Comparison of ENCODE assay signal across 20 cellular contexts in genomic region chr11:1653541-1654387, GRCh38. TPM values are rescaled to one million over a fixed set of nuclear protein-coding genes. Genes with fewer than 3 reads are reported as not detected.
DNase-seq lines count a peak whose midpoint lies in the region; ATAC-seq and TF ChIP-seq lines count a peak whose summit lies in the region.
"Had no signal": no experiment of that assay in that cellular context is flagged by ENCODE, and none has a peak within 500 bp of the region (broad histone marks: within the 10 kb centered on the region; RNA-seq: fewer than 3 reads in every experiment).

No MANE protein-coding gene starts in this region.

- no peaks in the 10 kb centered on the region for H3K9me3 Mint-ChIP-seq in T-cell
- H3K9me3 Mint-ChIP-seq: central memory CD8-positive, alpha-beta T cell; IgD-negative memory B cell had no signal

- CTCF ChIA-PET in T-cell (lab: Charles Lee) = interaction anchor here (1.0 to 2.1 kb wide), 8 partner anchors 25 to 499 kb away, joined by 3 to 25 read pairs (median 6); partner anchors contain the start of gene SYT8 (in 1 of the 2)

- peak overlapping the region; percentile 62 for H3K4me2 ChIP-seq in smooth muscle cell

- no peak for ATAC-seq in T-cell (replicated peaks in 1 of 4)
- no peak for ATAC-seq in GM18868 (IDR thresholded peaks at IDR 0.05; ENCODE audit: unreplicated experiment)

- no peak for TF ChIP-seq CTCF in smooth muscle cell (IDR thresholded peaks at IDR 0.05; ENCODE audit: borderline replicate concordance, insufficient read depth, poor library complexity, severe bottlenecking)

- H3K27ac Mint-ChIP-seq in T-cell = no peak overlapping the region
- H3K27ac Mint-ChIP-seq: IgD-negative memory B cell had no signal

- no peaks in the 10 kb centered on the region for H3K9me3 ChIP-seq in smooth muscle cell (replicated peaks; ENCODE audit: low read depth)
- H3K9me3 ChIP-seq: esophagus squamous epithelium, left ventricle myocardium inferior had no signal

- H2AFZ ChIP-seq in smooth muscle cell (ENCODE audit: low read depth) = no peak overlapping the region

- H3K4me1 Mint-ChIP-seq in T-cell = peaks cover 0 to 2% (median 0%) of the 10 kb centered on the region in 3 donors
- H3K4me1 Mint-ChIP-seq: central memory CD8-positive, alpha-beta T cell; IgD-negative memory B cell had no signal

- no peak overlapping the region for H3K4me3 ChIP-seq in smooth muscle cell
- H3K4me3 ChIP-seq: esophagus squamous epithelium, left ventricle myocardium inferior had no signal

- H3K36me3 Mint-ChIP-seq in T-cell = no peaks in the 10 kb centered on the region

- peaks cover 7% of the 10 kb centered on the region for H3F3A ChIP-seq in smooth muscle cell (ENCODE audit: low read depth)

- H3K4me3 Mint-ChIP-seq in T-cell = no peak overlapping the region
- H3K4me3 Mint-ChIP-seq: central memory CD8-positive, alpha-beta T cell; IgD-negative memory B cell had no signal

- H3K27me3 Mint-ChIP-seq in T-cell = peaks cover 7 to 39% of the 10 kb centered on the region in 2 donors

- H3K27ac ChIP-seq in smooth muscle cell (ENCODE audit: low read depth) = peak overlapping the region; percentile 61
- H3K27ac ChIP-seq: esophagus squamous epithelium, left ventricle myocardium inferior had no signal

- peaks cover 10% of the 10 kb centered on the region for H3K4me1 ChIP-seq in smooth muscle cell (ENCODE audit: low read depth)

- 81% methylated on average over 14 of the region's 14 CpGs for WGBS in smooth muscle cell (ENCODE audit: low lambda C conversion rate)

- DNase-seq in HT-29 (ENCODE audit: low spot score) (peak; percentile 16), islet precursor cell (peak; percentile 38), smooth muscle cell (lab: John Stamatoyannopoulos, UW; ENCODE audit: unreplicated experiment) (no peak), T-cell (no peak), middle frontal gyrus (ENCODE audit: extremely low spot score, low spot score) (no peak)
- DNase-seq: activated CD4-positive, alpha-beta T cell treated with anti-CD3 and anti-CD28 coated beads, Interleukin-2, amount 50 U/mL, for 1 hour; activated naive CD4-positive, alpha-beta T cell treated with Interleukin-2 at 50 U/mL for 16 hours; effector CD4-positive, alpha-beta T cell; esophagus squamous epithelium; left ventricle myocardium inferior; MV-4-11; NCI-H187 treated with DMSO at 0.1 percent for 48 hours; NCI-H446; stimulated activated CD8-positive, alpha-beta memory T cell treated with anti-CD3 and anti-CD28 coated beads, Interleukin-4, amount 100 ng/mL, for 48 hours had no signal

- H3K36me3 ChIP-seq in smooth muscle cell (ENCODE audit: low read depth) = no peaks in the 10 kb centered on the region
- H3K36me3 ChIP-seq: esophagus squamous epithelium, left ventricle myocardium inferior had no signal

- no peaks in the 10 kb centered on the region for H3K27me3 ChIP-seq in smooth muscle cell (ENCODE audit: low read depth)

- H3K9ac ChIP-seq in smooth muscle cell (ENCODE audit: low read depth) = no peak overlapping the region

- no peaks in the 10 kb centered on the region for H4K20me1 ChIP-seq in smooth muscle cell (ENCODE audit: low read depth)

- H3K79me2 ChIP-seq in smooth muscle cell (ENCODE audit: low read depth) = no peaks in the 10 kb centered on the region

- POLR2A ChIA-PET in T-cell (lab: Charles Lee) = no interaction called here

RNA-seq across cellular contexts. Expression of gene KRTAP5-5, which starts 24.2 kb away (rescaled TPM):
- total RNA-seq in HT-29 (2014; rRNA removed; shearing (Covaris generic)) = not detected in 2 replicates
- total RNA-seq in smooth muscle cell (not detected in 2 replicates), T-cell (not detected)
- not detected in 2 replicates for polyA plus RNA-seq in smooth muscle cell
- total RNA-seq: aorta, esophagus squamous epithelium, H7, left ventricle myocardium inferior, subcutaneous adipose tissue had no signal
- polyA plus RNA-seq: aorta, IgD-negative memory B cell had no signal

RNA-seq across cellular contexts. Expression of gene KRTAP5-4, which starts 31.8 kb away (rescaled TPM):
- total RNA-seq in HT-29 (2014; rRNA removed; shearing (Covaris generic)) = not detected in 2 replicates
- not detected in 2 replicates for total RNA-seq in smooth muscle cell
- not detected in 2 replicates for polyA plus RNA-seq in smooth muscle cell
- total RNA-seq in T-cell = not detected
- total RNA-seq: aorta, esophagus squamous epithelium, H7, left ventricle myocardium inferior, subcutaneous adipose tissue had no signal
- polyA plus RNA-seq: aorta, IgD-negative memory B cell had no signal

RNA-seq across cellular contexts. Expression of gene KRTAP5-6, which starts 43.2 kb away (rescaled TPM):
- not detected in 2 replicates for total RNA-seq in HT-29 (2014; rRNA removed; shearing (Covaris generic))
- total RNA-seq in smooth muscle cell = not detected in 2 replicates
- not detected in 2 replicates for polyA plus RNA-seq in smooth muscle cell
- total RNA-seq in T-cell = not detected
- total RNA-seq: aorta, esophagus squamous epithelium, H7, left ventricle myocardium inferior, subcutaneous adipose tissue had no signal
- polyA plus RNA-seq: aorta, IgD-negative memory B cell had no signal

RNA-seq across cellular contexts. Expression of gene KRTAP5-3, which starts 45.5 kb away (rescaled TPM):
- not detected in 2 replicates for total RNA-seq in HT-29 (2014; rRNA removed; shearing (Covaris generic))
- total RNA-seq in smooth muscle cell (not detected in 2 replicates), T-cell (not detected)
- not detected in 2 replicates for polyA plus RNA-seq in smooth muscle cell
- total RNA-seq: aorta, esophagus squamous epithelium, H7, left ventricle myocardium inferior, subcutaneous adipose tissue had no signal
- polyA plus RNA-seq: aorta, IgD-negative memory B cell had no signal

RNA-seq across cellular contexts. Expression of gene KRTAP5-2, which starts 55.7 kb away (rescaled TPM):
- total RNA-seq in HT-29 (2014; rRNA removed; shearing (Covaris generic)) = not detected in 2 replicates
- total RNA-seq in smooth muscle cell = not detected in 2 replicates
- 0.14 TPM in 1 of 2 replicates, not detected in the other for polyA plus RNA-seq in smooth muscle cell
- total RNA-seq in T-cell = not detected
- total RNA-seq: aorta, esophagus squamous epithelium, H7, left ventricle myocardium inferior, subcutaneous adipose tissue had no signal
- polyA plus RNA-seq: aorta, IgD-negative memory B cell had no signal

Comparison
In these comparisons a context has a peak if more than half of its experiments do, and no peak if none do; other contexts are left out.
1. DNase-seq: peak in HT-29 (single experiment) and islet precursor cell (single experiment); none in smooth muscle cell (single experiment), T-cell (0 of 34) and middle frontal gyrus (single experiment).